ENCODE assay signal across 25 cellular contexts in the genomic region with DNA sequence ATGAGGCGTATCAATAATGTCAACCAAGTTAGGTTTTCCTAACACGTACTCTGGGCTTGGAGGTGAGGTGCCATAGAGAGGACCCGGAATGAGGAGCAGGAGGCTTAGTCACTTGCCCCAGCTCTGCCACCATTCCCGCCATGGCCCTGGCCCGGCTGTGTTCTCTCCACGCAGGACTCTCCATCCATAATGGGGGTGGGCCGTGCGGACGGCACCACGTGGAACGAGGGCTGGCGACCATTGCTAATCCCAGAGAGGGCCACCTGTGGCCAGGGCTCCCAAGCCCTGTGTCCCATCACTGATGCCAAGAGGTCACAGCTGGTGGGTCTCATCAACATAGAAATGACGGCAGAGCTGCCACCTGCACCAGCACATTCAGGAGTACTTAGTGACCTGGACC.
"Had no signal": no experiment of that assay in that cellular context is flagged by ENCODE, and none has a peak within 500 bp of the region (broad histone marks: within the 10 kb centered on the region; RNA-seq: fewer than 3 reads in every experiment).

No MANE protein-coding gene starts in this region.

- H3K4me1 ChIP-seq: SJCRH30 had no signal

- H3K9me3 ChIP-seq: SJCRH30, SK-N-SH had no signal

- H3K27me3 ChIP-seq: SJCRH30 had no signal

- H3K36me3 ChIP-seq: SJCRH30 had no signal

- H3K27ac ChIP-seq: KMS-11, SJCRH30, VCaP had no signal

- DNase-seq: activated CD4-positive, alpha-beta memory T cell treated with anti-CD3 and anti-CD28 coated beads, Interleukin-2, amount 10 ng/mL, durations not matched to agents 7 days and 5 days; activated CD4-positive, alpha-beta T cell treated with anti-CD3 and anti-CD28 coated beads, Interleukin-2, amount 50 U/mL, for 1 hour; activated CD4-positive, CD25-positive, alpha-beta regulatory T cell; activated gamma-delta T cell treated with Interleukin-2 at 50 U/mL for 16 hours; activated naive CD4-positive, alpha-beta T cell treated with anti-CD3 and anti-CD28 coated beads, Interleukin-2, amount 10 ng/mL, durations not matched to agents 7 days and 5 days; activated naive CD8-positive, alpha-beta T cell treated with anti-CD3 and anti-CD28 coated beads for 36 hours; activated T-cell treated with anti-CD3 and anti-CD28 coated beads, Interleukin-2, amount 50 U/mL, for 4 hours; anterior cingulate cortex; NCI-H1092; NCI-H1417; NCI-H1930; NCI-H2107; NCI-H2171 treated with DMSO at 0.1 percent for 48 hours; NCI-H226; NCI-H526; NCI-H82; OCI-M1; Right ventricle myocardium superior; RPMI8226; SJCRH30; SK-N-SH; T-helper 1 cell had no signal

- H3K4me3 ChIP-seq: SJCRH30 had no signal

- ATAC-seq: Panc1 had no signal
